Comparison of ENCODE assay signal across 18 cellular contexts in the genomic region with DNA sequence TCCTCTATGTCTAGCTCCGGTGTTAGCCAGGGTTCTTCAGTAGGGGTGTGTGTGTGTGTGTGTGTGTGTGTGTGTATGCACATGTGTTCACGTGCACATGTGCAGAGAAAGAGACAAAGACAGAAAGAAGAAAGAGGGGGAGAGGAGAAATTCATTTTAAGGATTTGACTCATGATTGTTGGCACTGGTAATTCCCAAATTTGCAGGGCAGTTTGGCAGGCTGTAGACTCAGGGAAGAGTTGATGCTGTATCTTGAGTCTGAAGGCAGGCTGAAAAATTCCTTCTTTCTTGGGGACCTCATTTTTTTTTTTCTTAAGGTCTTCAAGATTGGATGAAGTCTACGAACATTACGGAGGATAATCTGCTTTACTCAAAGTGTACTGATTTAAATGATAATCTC.
"Had no signal": no experiment of that assay in that cellular context is flagged by ENCODE, and none has a peak within 500 bp of the region (broad histone marks: within the 10 kb centered on the region; RNA-seq: fewer than 3 reads in every experiment).

No MANE protein-coding gene starts in this region.

- H3K4me1 ChIP-seq: gastrocnemius medialis, left ventricle myocardium inferior, lower lobe of right lung, right atrium auricular region, stomach, uterus had no signal

- H3K4me3 ChIP-seq: dorsolateral prefrontal cortex, gastrocnemius medialis, heart right ventricle, left ventricle myocardium inferior, lower lobe of right lung, right atrium auricular region, stomach, uterus had no signal

- DNase-seq: cortex of kidney; dorsolateral prefrontal cortex; effector CD8-positive, alpha-beta T cell; gastrocnemius medialis; heart right ventricle; left cardiac atrium; left ventricle myocardium inferior; lower lobe of right lung; naive B cell; posterior cingulate gyrus; small intestine; stimulated activated CD4-positive, alpha-beta T cell treated with anti-CD3 and anti-CD28 coated beads, Interleukin-12 subunit alpha, Interleukin-12 subunit beta, amount 100 ng/mL, for 4 hours; stimulated activated naive CD4-positive, alpha-beta T cell; stomach; substantia nigra; uterus had no signal

- H3K27ac ChIP-seq: dorsolateral prefrontal cortex, gastrocnemius medialis, heart right ventricle, left ventricle myocardium inferior, lower lobe of right lung, right atrium auricular region, stomach, uterus had no signal

- ATAC-seq: gastrocnemius medialis, heart right ventricle, left cardiac atrium, lower lobe of right lung had no signal

- H3K36me3 ChIP-seq: gastrocnemius medialis, heart right ventricle, left ventricle myocardium inferior, lower lobe of right lung, right atrium auricular region, stomach, uterus had no signal

- FAIRE-seq: keratinocyte, small intestine had no signal

- H3K9me3 ChIP-seq: gastrocnemius medialis, lower lobe of right lung, right atrium auricular region, uterus had no signal

- H3K27me3 ChIP-seq: right atrium auricular region, uterus had no signal
